ENCODE assay signal across 8 cellular contexts in genomic region chr19:44551850-44552249, GRCh38. TPM values are rescaled to one million over a fixed set of nuclear protein-coding genes. Genes with fewer than 3 reads are reported as not detected.
"Had no signal": no experiment of that assay in that cellular context is flagged by ENCODE, and none has a peak within 500 bp of the region (broad histone marks: within the 10 kb centered on the region; RNA-seq: fewer than 3 reads in every experiment).

No MANE protein-coding gene starts in this region.

- H3K27ac Mint-ChIP-seq: IgD-negative memory B cell had no signal

- DNase-seq: IMR-90 had no signal

- H3K27ac ChIP-seq: HL-60 had no signal

- FAIRE-seq: HTR-8/SVneo had no signal

- H3K4me3 ChIP-seq: K562 had no signal

RNA-seq across cellular contexts. Expression of gene CEACAM20, which starts 22.4 kb away (rescaled TPM):
- total RNA-seq: HepG2, HT-29, HT1080, IMR-90, K562 had no signal
- polyA plus RNA-seq: IgD-negative memory B cell, IMR-90, K562 had no signal
